ENCODE assay signal across 11 cellular contexts in the genomic region with DNA sequence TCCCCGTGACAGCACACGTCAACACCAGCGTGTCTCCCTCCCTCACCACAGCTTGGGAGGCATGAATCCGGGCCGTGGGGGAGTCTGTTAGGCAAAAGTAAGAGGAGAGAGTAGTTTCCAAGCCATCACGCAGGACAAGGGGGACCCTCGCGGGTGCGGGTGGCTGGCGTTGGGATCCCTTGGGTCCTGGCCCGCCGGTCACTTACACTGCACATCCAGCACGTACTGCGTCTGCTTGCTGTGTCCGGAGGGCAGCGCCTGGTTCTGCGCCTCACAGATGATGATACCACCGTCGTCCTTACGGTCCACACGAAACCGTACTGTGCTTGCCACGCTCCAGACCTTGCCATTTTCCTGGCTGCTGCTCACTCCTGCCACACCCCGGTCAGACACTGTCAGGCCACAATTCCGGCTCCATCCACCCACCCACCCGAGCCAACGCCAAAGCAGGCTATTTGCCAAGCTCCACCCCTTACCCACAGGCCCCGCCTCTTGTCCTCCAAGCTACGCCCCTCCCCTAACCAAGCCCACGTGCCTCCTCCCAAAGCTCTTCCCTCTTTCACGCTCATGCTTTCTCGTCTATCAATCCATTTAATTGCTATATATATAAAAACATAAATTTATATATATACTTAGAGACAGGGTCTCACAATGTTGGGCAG. TPM values are rescaled to one million over a fixed set of nuclear protein-coding genes. Genes with fewer than 3 reads are reported as not detected.
A peak's percentile ranks its signal among the peaks of the same experiment; 100 is the strongest.
DNase-seq lines count a peak whose midpoint lies in the region; ATAC-seq, FAIRE-seq and TF ChIP-seq lines count a peak whose summit lies in the region.
"Had no signal": no experiment of that assay in that cellular context is flagged by ENCODE, and none has a peak within 500 bp of the region (broad histone marks: within the 10 kb centered on the region; RNA-seq: fewer than 3 reads in every experiment).

No MANE protein-coding gene starts in this region.

- no peaks in the 10 kb centered on the region; the same call in 2 of the 3 replicates for H3K36me3 ChIP-seq in K562 (ENCODE audit: control insufficient read depth, insufficient read depth, low read length)
- H3K36me3 ChIP-seq: heart left ventricle, suprapubic skin had no signal

- no peaks in the 10 kb centered on the region for H3K36me3 Mint-ChIP-seq in activated naive CD4-positive, alpha-beta T cell treated with anti-CD3 and anti-CD28 coated beads, Interleukin-2, amount 10 ng/mL, durations not matched to agents 7 days and 5 days

- H2AFZ ChIP-seq in K562 (ENCODE audit: low read depth, low read length) = peak overlapping the region; percentile 52

- H3K79me2 ChIP-seq in K562 (ENCODE audit: control insufficient read depth, insufficient read depth, low read length) = no peaks in the 10 kb centered on the region; the same call in 1 of the 3 replicates

- no peaks in the 10 kb centered on the region for H3K9me3 Mint-ChIP-seq in activated naive CD4-positive, alpha-beta T cell treated with anti-CD3 and anti-CD28 coated beads, Interleukin-2, amount 10 ng/mL, durations not matched to agents 7 days and 5 days
- H3K9me3 Mint-ChIP-seq: brain; naive thymus-derived CD4-positive, alpha-beta T cell had no signal

- peak overlapping the region; percentile 52 for H3K4me2 ChIP-seq in K562 (ENCODE audit: insufficient read depth, low read length)

- peaks cover 2% of the 10 kb centered on the region for H3K9me1 ChIP-seq in K562 (ENCODE audit: control insufficient read depth, insufficient read depth, low read length)

- no peak overlapping the region for H3K27ac Mint-ChIP-seq in activated naive CD4-positive, alpha-beta T cell treated with anti-CD3 and anti-CD28 coated beads, Interleukin-2, amount 10 ng/mL, durations not matched to agents 7 days and 5 days

- CTCF ChIA-PET in activated naive CD4-positive, alpha-beta T cell treated with anti-CD3 and anti-CD28 coated beads, Interleukin-2, amount 10 ng/mL, durations not matched to agents 7 days and 5 days (lab: Charles Lee) = interaction anchor here (0.6 to 1.3 kb wide), 4 partner anchors 32 to 186 kb away, joined by 3 read pairs; no protein-coding TSS in a partner anchor
- CTCF ChIA-PET in K562 (lab: Yijun Ruan, JAX; ENCODE audit: low intra/inter-chr PET ratio) = interaction anchor here (0.8 kb wide), 1 partner anchor 31 kb away, joined by 3 read pairs; no protein-coding TSS in a partner anchor

- peaks cover 40% of the 10 kb centered on the region for H3K4me1 Mint-ChIP-seq in activated naive CD4-positive, alpha-beta T cell treated with anti-CD3 and anti-CD28 coated beads, Interleukin-2, amount 10 ng/mL, durations not matched to agents 7 days and 5 days

- no TSS peak for BruUV-seq in K562 (replicated peaks; lab: Mats Ljungman, UMichigan)

- no peaks in the 10 kb centered on the region for H3K27me3 ChIP-seq in K562 (ENCODE audit: control insufficient read depth in 2 of 2, insufficient read depth in 2 of 2, low read length in 2 of 2)
- H3K27me3 ChIP-seq: suprapubic skin had no signal

- TF ChIP-seq CTCF in K562 (IDR thresholded peaks at IDR 0.05 in 2 of 3, conservative IDR thresholded peaks at IDR 0.05 in 1 of 3; ENCODE audit: insufficient read depth in 2 of 3, low read depth in 1 of 3, low read length in 3 of 3) = peak; percentile 44 to 47 (median 46); a peak in 5 of 6 replicates

- POLR2A ChIA-PET in K562 (lab: Yijun Ruan, JAX) = interaction anchor here (1.2 kb wide), 2 partner anchors 92 to 163 kb away, joined by 3 read pairs; no protein-coding TSS in a partner anchor

- H3K9me3 ChIP-seq in K562 (replicated peaks; ENCODE audit: control insufficient read depth, insufficient read depth, low read depth, low read length) = no peaks in the 10 kb centered on the region
- H3K9me3 ChIP-seq: heart left ventricle, suprapubic skin had no signal

- ATAC-seq in K562 (peak; percentile 67), GM21528 (IDR thresholded peaks at IDR 0.05; ENCODE audit: low FRiP score, unreplicated experiment) (no peak)
- ATAC-seq: naive thymus-derived CD4-positive, alpha-beta T cell had no signal

- H3K4me3 ChIP-seq in K562 = no peak overlapping the region
- H3K4me3 ChIP-seq: heart left ventricle, suprapubic skin had no signal

- no peak for TF ChIP-seq POLR2A in K562 (conservative IDR thresholded peaks at IDR 0.05)

- no peak overlapping the region for H3K4me3 Mint-ChIP-seq in activated naive CD4-positive, alpha-beta T cell treated with anti-CD3 and anti-CD28 coated beads, Interleukin-2, amount 10 ng/mL, durations not matched to agents 7 days and 5 days
- H3K4me3 Mint-ChIP-seq: brain had no signal

- no peak for TF ChIP-seq RAD21 in K562 (CRISPR knock-in tag; conservative IDR thresholded peaks at IDR 0.05 in 1 of 2, IDR thresholded peaks at IDR 0.05 in 1 of 2)

- 29% methylated on average over 17 of the region's 32 CpGs for WGBS in K562 (ENCODE audit: insufficient coverage, low coverage, missing lambda C conversion rate)

- FAIRE-seq in K562 (lab: Jason Lieb, UNC) (peak; percentile 78), urothelium cell line (lab: Jason Lieb, UNC) (no peak)

- no peak overlapping the region; the same call in 2 of the 3 replicates for H3K27ac ChIP-seq in K562 (ENCODE audit: extremely low read depth, low read depth, low read length)
- H3K27ac ChIP-seq: C4-2B, heart left ventricle, suprapubic skin had no signal

- TF ChIP-seq EP300 in K562 (IDR thresholded peaks at IDR 0.05; ENCODE audit: low read length) = no peak

- peak; percentile 47 for DNase-seq in activated naive CD4-positive, alpha-beta T cell treated with anti-CD3 and anti-CD28 coated beads, Interleukin-2, amount 10 ng/mL, durations not matched to agents 7 days and 5 days
- no peak for DNase-seq in activated naive CD4-positive, alpha-beta T cell treated with anti-CD3 and anti-CD28 coated beads, Interleukin-2, amount 50 U/mL, for 16 hours
- peak; percentile 78 to 86 (median 85) for DNase-seq in K562 (ENCODE audit: extremely low read depth in 1 of 4, low spot score in 3 of 4)
- peak; percentile 56 for DNase-seq in stimulated activated CD8-positive, alpha-beta memory T cell treated with anti-CD3 and anti-CD28 coated beads, Interleukin-4, amount 100 ng/mL, for 48 hours
- no peak for DNase-seq in urothelium cell line (ENCODE audit: low spot score)
- DNase-seq: heart left ventricle had no signal

- no peaks in the 10 kb centered on the region for H4K20me1 ChIP-seq in K562 (replicated peaks; ENCODE audit: control insufficient read depth, insufficient read depth, low read length)

- peaks cover 28 to 50% of the 10 kb centered on the region in 2 experiments; a peak in 4 of 5 replicates for H3K4me1 ChIP-seq in K562 (replicated peaks in 1 of 2; ENCODE audit: control insufficient read depth in 2 of 2, insufficient read depth in 2 of 2, low read length in 2 of 2)
- H3K4me1 ChIP-seq: heart left ventricle had no signal

- in situ Hi-C loops in K562 (cut with MboI) = no loop called here

- intact Hi-C loops in K562 (cut with micrococcal nuclease) = loop anchor here (10.0 kb wide), 2 partner anchors 71 to 181 kb away; no protein-coding TSS in a partner anchor

- H3K27me3 Mint-ChIP-seq in activated naive CD4-positive, alpha-beta T cell treated with anti-CD3 and anti-CD28 coated beads, Interleukin-2, amount 10 ng/mL, durations not matched to agents 7 days and 5 days = peaks cover 27% of the 10 kb centered on the region
- H3K27me3 Mint-ChIP-seq: brain had no signal

- peak overlapping the region in 1 of 2 experiments; percentile 75; a peak in 2 of 4 replicates for H3K9ac ChIP-seq in K562 (ENCODE audit: insufficient read depth in 1 of 2, low read depth in 2 of 2, low read length in 2 of 2)

RNA-seq across cellular contexts. Expression of a gene that starts 6.6 kb away (rescaled TPM):
- total RNA-seq in K562 (2011; cell fraction: chromatin; rRNA removed; ENCODE audit: low replicate concordance) = 6.3 and 13.9 TPM in 2 replicates
- total RNA-seq in K562 (2011; cell fraction: nucleolus; rRNA removed) = 8.6 and 12.7 TPM in 2 replicates
- total RNA-seq in K562 (2011; cell fraction: nucleoplasm; rRNA removed) = 10.1 and 10.3 TPM in 2 replicates
- total RNA-seq in K562 (2014; rRNA removed) (85.7 and 86.9 TPM in 2 replicates), K562 (2014; rRNA removed; fragmentation: Illumina TruSeq; extraction: Trizol) (8.4 and 8.8 TPM in 2 replicates), K562 (2015; rRNA removed; fragmentation: Illumina TruSeq; extraction: Trizol) (27.5 and 30.4 TPM in 2 replicates), K562 (2021) (42.2 and 49.2 TPM in 2 replicates)
- polyA plus RNA-seq in K562 (2011; rRNA removed) (14.9 and 15.9 TPM in 2 replicates), K562 (2014; fragmentation: Illumina TruSeq; extraction: Trizol) (14.9 and 19.1 TPM in 2 replicates), K562 (2014; fragmentation: Nextera tagmentation; extraction: Ambion mirVana) (under 1 TPM; 0.15 to 0.23 TPM), K562 (2014; rRNA removed) (68.7 and 75.7 TPM in 2 replicates)
- 17.8 and 32.7 TPM in 2 replicates for polyA plus RNA-seq in K562 (2011; cell fraction: cytosol; rRNA removed)
- 14.2 and 15.7 TPM in 2 replicates for polyA plus RNA-seq in K562 (2011; cell fraction: nucleus; rRNA removed)
- polyA plus RNA-seq in K562 (2012) = 41.0 and 43.7 TPM in 2 replicates
- 2.5 and 3.4 TPM in 2 replicates for polyA minus RNA-seq in K562 (2011; rRNA and poly(A)+ RNA removed)
- polyA minus RNA-seq in K562 (2011; cell fraction: cytosol; rRNA and poly(A)+ RNA removed) = 4.3 and 6.7 TPM in 2 replicates
- 4.3 and 6.9 TPM in 2 replicates for polyA minus RNA-seq in K562 (2011; cell fraction: nucleus; rRNA and poly(A)+ RNA removed)

RNA-seq across cellular contexts. Expression of a gene that starts 13.6 kb away (rescaled TPM):
- 2.0 and 2.5 TPM in 2 replicates for total RNA-seq in K562 (2011; cell fraction: chromatin; rRNA removed; ENCODE audit: low replicate concordance)
- total RNA-seq in K562 (2011; cell fraction: nucleolus; rRNA removed) = 2.6 and 7.0 TPM in 2 replicates
- 0.99 and 4.5 TPM in 2 replicates for total RNA-seq in K562 (2011; cell fraction: nucleoplasm; rRNA removed)
- total RNA-seq in K562 (2014; rRNA removed) = 1.8 and 2.5 TPM in 2 replicates
- total RNA-seq in K562 (2014; rRNA removed; fragmentation: Illumina TruSeq; extraction: Trizol) = 0.61 and 0.87 TPM in 2 replicates
- 0.72 and 1.2 TPM in 2 replicates for total RNA-seq in K562 (2015; rRNA removed; fragmentation: Illumina TruSeq; extraction: Trizol)
- total RNA-seq in K562 (2021) = 1.9 and 2.3 TPM in 2 replicates
- polyA plus RNA-seq in K562 (2011; rRNA removed) = 1.4 and 2.1 TPM in 2 replicates
- 1.9 and 3.5 TPM in 2 replicates for polyA plus RNA-seq in K562 (2011; cell fraction: cytosol; rRNA removed)
- polyA plus RNA-seq in K562 (2011; cell fraction: nucleus; rRNA removed) = 1.1 and 2.4 TPM in 2 replicates
- polyA plus RNA-seq in K562 (2012) = 2.1 and 2.5 TPM in 2 replicates
- polyA plus RNA-seq in K562 (2014; fragmentation: Illumina TruSeq; extraction: Trizol) = 1.3 and 2.2 TPM in 2 replicates
- polyA plus RNA-seq in K562 (2014; fragmentation: Nextera tagmentation; extraction: Ambion mirVana) = under 1 TPM; 0.03 to 0.13 TPM
- 1.7 and 4.6 TPM in 2 replicates for polyA plus RNA-seq in K562 (2014; rRNA removed)
- 0.30 and 0.32 TPM in 2 replicates for polyA minus RNA-seq in K562 (2011; rRNA and poly(A)+ RNA removed)
- 0.86 and 1.5 TPM in 2 replicates for polyA minus RNA-seq in K562 (2011; cell fraction: cytosol; rRNA and poly(A)+ RNA removed)
- 0.54 and 0.89 TPM in 2 replicates for polyA minus RNA-seq in K562 (2011; cell fraction: nucleus; rRNA and poly(A)+ RNA removed)

RNA-seq across cellular contexts. Expression of a gene that starts 14.2 kb away (rescaled TPM):
- total RNA-seq in K562 (2011; cell fraction: chromatin; rRNA removed; ENCODE audit: low replicate concordance) = 1.0 and 1.2 TPM in 2 replicates
- total RNA-seq in K562 (2011; cell fraction: nucleolus; rRNA removed) = 0.33 TPM in 1 of 2 replicates, not detected in the other
- total RNA-seq in K562 (2011; cell fraction: nucleoplasm; rRNA removed) = 0.23 and 0.29 TPM in 2 replicates
- total RNA-seq in K562 (2014; rRNA removed) (0.08 and 0.09 TPM in 2 replicates), K562 (2014; rRNA removed; fragmentation: Illumina TruSeq; extraction: Trizol) (0.13 and 0.25 TPM in 2 replicates), K562 (2015; rRNA removed; fragmentation: Illumina TruSeq; extraction: Trizol) (0.08 and 0.18 TPM in 2 replicates), K562 (2021) (0.11 and 0.18 TPM in 2 replicates)
- polyA plus RNA-seq in K562 (2011; rRNA removed) (0.10 and 0.18 TPM in 2 replicates), K562 (2014; fragmentation: Illumina TruSeq; extraction: Trizol) (0.43 and 0.45 TPM in 2 replicates), K562 (2014; fragmentation: Nextera tagmentation; extraction: Ambion mirVana) (not detected), K562 (2014; rRNA removed) (0.25 and 0.36 TPM in 2 replicates)
- polyA plus RNA-seq in K562 (2011; cell fraction: cytosol; rRNA removed) = 0.01 and 0.03 TPM in 2 replicates
- 0.29 and 0.67 TPM in 2 replicates for polyA plus RNA-seq in K562 (2011; cell fraction: nucleus; rRNA removed)
- 0.26 and 0.37 TPM in 2 replicates for polyA plus RNA-seq in K562 (2012)
- 0.12 TPM in 1 of 2 replicates, not detected in the other for polyA minus RNA-seq in K562 (2011; rRNA and poly(A)+ RNA removed)
- not detected in 2 replicates for polyA minus RNA-seq in K562 (2011; cell fraction: cytosol; rRNA and poly(A)+ RNA removed)
- polyA minus RNA-seq in K562 (2011; cell fraction: nucleus; rRNA and poly(A)+ RNA removed) = 0.22 TPM in 1 of 2 replicates, not detected in the other

RNA-seq across cellular contexts. Expression of a gene that starts 29.7 kb away (rescaled TPM):
- total RNA-seq in K562 (2011; cell fraction: chromatin; rRNA removed; ENCODE audit: low replicate concordance) = 16.8 and 39.5 TPM in 2 replicates
- 33.8 and 38.9 TPM in 2 replicates for total RNA-seq in K562 (2011; cell fraction: nucleolus; rRNA removed)
- total RNA-seq in K562 (2011; cell fraction: nucleoplasm; rRNA removed) = 35.0 and 41.2 TPM in 2 replicates
- total RNA-seq in K562 (2014; rRNA removed) (7.1 and 16.2 TPM in 2 replicates), K562 (2014; rRNA removed; fragmentation: Illumina TruSeq; extraction: Trizol) (5.6 and 6.8 TPM in 2 replicates), K562 (2015; rRNA removed; fragmentation: Illumina TruSeq; extraction: Trizol) (8.8 and 9.9 TPM in 2 replicates), K562 (2021) (14.2 and 18.2 TPM in 2 replicates)
- polyA plus RNA-seq in K562 (2011; rRNA removed) (7.3 and 9.7 TPM in 2 replicates), K562 (2014; fragmentation: Illumina TruSeq; extraction: Trizol) (12.5 and 12.7 TPM in 2 replicates), K562 (2014; fragmentation: Nextera tagmentation; extraction: Ambion mirVana) (10 to 100 TPM; 12.2 to 18.2 TPM), K562 (2014; rRNA removed) (12.8 and 17.4 TPM in 2 replicates)
- polyA plus RNA-seq in K562 (2011; cell fraction: cytosol; rRNA removed) = 14.2 and 34.8 TPM in 2 replicates
- polyA plus RNA-seq in K562 (2011; cell fraction: nucleus; rRNA removed) = 10.6 and 13.3 TPM in 2 replicates
- 12.8 and 12.9 TPM in 2 replicates for polyA plus RNA-seq in K562 (2012)
- polyA minus RNA-seq in K562 (2011; rRNA and poly(A)+ RNA removed) = 6.4 and 8.1 TPM in 2 replicates
- 5.5 and 6.7 TPM in 2 replicates for polyA minus RNA-seq in K562 (2011; cell fraction: cytosol; rRNA and poly(A)+ RNA removed)
- 12.8 and 16.1 TPM in 2 replicates for polyA minus RNA-seq in K562 (2011; cell fraction: nucleus; rRNA and poly(A)+ RNA removed)

RNA-seq across cellular contexts. Expression of a gene that starts 30.1 kb away (rescaled TPM):
- 18.5 and 25.1 TPM in 2 replicates for total RNA-seq in K562 (2011; cell fraction: chromatin; rRNA removed; ENCODE audit: low replicate concordance)
- total RNA-seq in K562 (2011; cell fraction: nucleolus; rRNA removed) = 14.3 and 16.3 TPM in 2 replicates
- total RNA-seq in K562 (2011; cell fraction: nucleoplasm; rRNA removed) = 23.6 and 35.4 TPM in 2 replicates
- total RNA-seq in K562 (2014; rRNA removed) (5.3 and 7.3 TPM in 2 replicates), K562 (2014; rRNA removed; fragmentation: Illumina TruSeq; extraction: Trizol) (8.8 and 9.6 TPM in 2 replicates), K562 (2015; rRNA removed; fragmentation: Illumina TruSeq; extraction: Trizol) (7.8 and 7.9 TPM in 2 replicates), K562 (2021) (16.8 and 19.2 TPM in 2 replicates)
- polyA plus RNA-seq in K562 (2011; rRNA removed) (8.3 and 11.2 TPM in 2 replicates), K562 (2014; fragmentation: Illumina TruSeq; extraction: Trizol) (3.4 and 5.1 TPM in 2 replicates), K562 (2014; fragmentation: Nextera tagmentation; extraction: Ambion mirVana) (10 to 100 TPM in 1 of 2 experiments, 1 to 10 TPM in 1; 3.5 to 11.2 TPM), K562 (2014; rRNA removed) (6.2 and 6.6 TPM in 2 replicates)
- polyA plus RNA-seq in K562 (2011; cell fraction: cytosol; rRNA removed) = 6.4 and 14.2 TPM in 2 replicates
- 7.0 and 10.7 TPM in 2 replicates for polyA plus RNA-seq in K562 (2011; cell fraction: nucleus; rRNA removed)
- 2.1 and 2.5 TPM in 2 replicates for polyA plus RNA-seq in K562 (2012)
- polyA minus RNA-seq in K562 (2011; rRNA and poly(A)+ RNA removed) = 13.0 and 15.6 TPM in 2 replicates
- polyA minus RNA-seq in K562 (2011; cell fraction: cytosol; rRNA and poly(A)+ RNA removed) = 8.6 and 11.0 TPM in 2 replicates
- 2.2 and 3.3 TPM in 2 replicates for polyA minus RNA-seq in K562 (2011; cell fraction: nucleus; rRNA and poly(A)+ RNA removed)

Comparison
In these comparisons a context has a peak if more than half of its experiments do, and no peak if none do; other contexts are left out.
1. DNase-seq: peak in activated naive CD4-positive, alpha-beta T cell treated with anti-CD3 and anti-CD28 coated beads, Interleukin-2, amount 10 ng/mL, durations not matched to agents 7 days and 5 days (single experiment), K562 (4 of 4) and stimulated activated CD8-positive, alpha-beta memory T cell treated with anti-CD3 and anti-CD28 coated beads, Interleukin-4, amount 100 ng/mL, for 48 hours (single experiment); none in activated naive CD4-positive, alpha-beta T cell treated with anti-CD3 and anti-CD28 coated beads, Interleukin-2, amount 50 U/mL, for 16 hours (single experiment) and urothelium cell line (single experiment).